17 cellular contexts compared by ENCODE assay signal in genomic region chr2:28643324-28643723, GRCh38.
DNase-seq lines count a peak whose midpoint lies in the region; ATAC-seq, FAIRE-seq and TF ChIP-seq lines count a peak whose summit lies in the region.
"Had no signal": no experiment of that assay in that cellular context is flagged by ENCODE, and none has a peak within 500 bp of the region (broad histone marks: within the 10 kb centered on the region; RNA-seq: fewer than 3 reads in every experiment).

No MANE protein-coding gene starts in this region.

- no peaks in the 10 kb centered on the region for H4K20me1 ChIP-seq in IMR-90 (ENCODE audit: insufficient read depth, low read length)

- no peak overlapping the region for H3K18ac ChIP-seq in IMR-90 (ENCODE audit: low read depth, low read length)

- no peak for FAIRE-seq in D721Med (lab: Jason Lieb, UNC)
- FAIRE-seq: G401.6, GM18507 had no signal

- no peak overlapping the region for H4K8ac ChIP-seq in IMR-90 (ENCODE audit: low read depth in 2 of 2, low read length in 2 of 2)

- CTCF ChIA-PET in IMR-90 (lab: Yijun Ruan, JAX): no interaction called here

- H3K4me1 Mint-ChIP-seq in brain: peaks cover 45% of the 10 kb centered on the region
- H3K4me1 Mint-ChIP-seq: central memory CD8-positive, alpha-beta T cell had no signal

- H2BK20ac ChIP-seq in IMR-90 (ENCODE audit: low read depth, low read length): no peak overlapping the region

- peak overlapping the region; percentile 17; the same call in 1 of the 2 replicates for H2AK5ac ChIP-seq in IMR-90 (ENCODE audit: low read depth, low read length)

- H3K27ac ChIP-seq in IMR-90 (ENCODE audit: insufficient read depth, low read length): no peak overlapping the region
- H3K27ac ChIP-seq in left lung: no peak overlapping the region
- H3K27ac ChIP-seq in stomach: peak overlapping the region in 4 of 5 donors; percentile 12 to 66 (median 60)
- H3K27ac ChIP-seq: C4-2B had no signal

- TF ChIP-seq CTCF in IMR-90 (conservative IDR thresholded peaks at IDR 0.05; ENCODE audit: low read depth, low read length) (no peak), brain (conservative IDR thresholded peaks at IDR 0.05) (no peak), left lung (IDR thresholded peaks at IDR 0.05) (no peak), stomach (IDR thresholded peaks at IDR 0.05) (no peak), D721Med (IDR thresholded peaks at IDR 0.05; ENCODE audit: insufficient read depth, missing control alignments) (no peak), GM20000 (IDR thresholded peaks at IDR 0.05; ENCODE audit: extremely low read depth, missing control alignments) (no peak)

- no peak for ATAC-seq in IMR-90 (ENCODE audit: low read depth)
- ATAC-seq in left lung: peak; percentile 12
- ATAC-seq: activated CD8-positive, alpha-beta T cell treated with anti-CD3 and anti-CD28 coated beads, Interleukin-2, amount 10 ng/mL, durations not matched to agents 7 days and 5 days; Panc1 had no signal

- no peaks in the 10 kb centered on the region for H3K79me1 ChIP-seq in IMR-90 (ENCODE audit: low read depth in 1 of 2, low read length in 2 of 2)

- no peak overlapping the region for H3K9ac ChIP-seq in IMR-90 (ENCODE audit: low read depth, low read length)

- intact Hi-C loops in IMR-90 (cut with micrococcal nuclease) (no loop called here), left lung (cut with DNase I) (no loop called here), stomach (cut with DNase I; ENCODE audit: low total_unique reads) (no loop called here)

- peaks cover 8% of the 10 kb centered on the region for H3K4me1 ChIP-seq in IMR-90 (ENCODE audit: control insufficient read depth, insufficient read depth, low read length)
- H3K4me1 ChIP-seq in left lung: peaks cover 0 to 6% of the 10 kb centered on the region in 2 donors
- peaks cover 21 to 51% (median 24%) of the 10 kb centered on the region in 4 donors for H3K4me1 ChIP-seq in stomach

- peak overlapping the region in 1 of 5 experiments; percentile 57 for H3K4me3 Mint-ChIP-seq in brain
- H3K4me3 Mint-ChIP-seq: activated CD8-positive, alpha-beta T cell treated with anti-CD3 and anti-CD28 coated beads, Interleukin-2, amount 10 ng/mL, durations not matched to agents 7 days and 5 days; activated naive CD4-positive, alpha-beta T cell treated with anti-CD3 and anti-CD28 coated beads for 36 hours; central memory CD8-positive, alpha-beta T cell had no signal

- no peaks in the 10 kb centered on the region for H3K9me3 Mint-ChIP-seq in brain
- H3K9me3 Mint-ChIP-seq: activated naive CD4-positive, alpha-beta T cell treated with anti-CD3 and anti-CD28 coated beads for 36 hours; central memory CD8-positive, alpha-beta T cell had no signal

- no peak overlapping the region; the same call in 2 of the 3 replicates for H2BK15ac ChIP-seq in IMR-90 (ENCODE audit: low read depth, low read length)

- peaks cover 3% of the 10 kb centered on the region; the same call in 1 of the 2 replicates for H3K9me1 ChIP-seq in IMR-90 (ENCODE audit: insufficient read depth, low read length)

- peaks cover 12% of the 10 kb centered on the region for H3K27me3 Mint-ChIP-seq in brain
- H3K27me3 Mint-ChIP-seq: central memory CD8-positive, alpha-beta T cell had no signal

- no peak for TF ChIP-seq EP300 in stomach (IDR thresholded peaks at IDR 0.05)

- DNase-seq in IMR-90 (no peak), left lung (no peak), stomach (peak; percentile 54), MG63 (no peak), D721Med (ENCODE audit: insufficient read length, low spot score) (no peak), GM20000 (ENCODE audit: low spot score) (no peak)
- no peak for DNase-seq in activated T-cell treated with anti-CD3 and anti-CD28 coated beads, Interleukin-2, amount 50 U/mL, for 1 hour
- DNase-seq: activated CD8-positive, alpha-beta T cell treated with anti-CD3 and anti-CD28 coated beads, Interleukin-2, amount 10 ng/mL, durations not matched to agents 7 days and 5 days; activated naive CD4-positive, alpha-beta T cell treated with anti-CD3 and anti-CD28 coated beads for 36 hours; midbrain; stimulated activated naive CD4-positive, alpha-beta T cell had no signal

- no peak overlapping the region for H3K14ac ChIP-seq in IMR-90 (replicated peaks; ENCODE audit: low read depth, low read length)

- H3K27ac Mint-ChIP-seq in brain: peak overlapping the region; percentile 41 to 94 (median 87)
- H3K27ac Mint-ChIP-seq: activated CD8-positive, alpha-beta T cell treated with anti-CD3 and anti-CD28 coated beads, Interleukin-2, amount 10 ng/mL, durations not matched to agents 7 days and 5 days; activated naive CD4-positive, alpha-beta T cell treated with anti-CD3 and anti-CD28 coated beads for 36 hours had no signal

- H4K91ac ChIP-seq in IMR-90 (ENCODE audit: insufficient read depth, low read depth, low read length): no peak overlapping the region

- POLR2A ChIA-PET in IMR-90 (lab: Charles Lee; ENCODE audit: unreplicated experiment): no interaction called here

- no peak overlapping the region for H2BK5ac ChIP-seq in IMR-90 (ENCODE audit: low read depth, low read length, poor library complexity, severe bottlenecking)

- no peaks in the 10 kb centered on the region for H3K27me3 ChIP-seq in IMR-90 (ENCODE audit: control insufficient read depth, insufficient read depth, low read length)
- H3K27me3 ChIP-seq in left lung: no peaks in the 10 kb centered on the region
- H3K27me3 ChIP-seq in stomach: no peaks in the 10 kb centered on the region
- H3K27me3 ChIP-seq in MG63: no peaks in the 10 kb centered on the region

- dilution Hi-C loops in IMR-90 (cut with HindIII; ENCODE audit: low sequenced_read_pairs, unreplicated experiment): no loop called here

- no peak for TF ChIP-seq RAD21 in IMR-90 (IDR thresholded peaks at IDR 0.05; ENCODE audit: low read length)

- no TSS peak for BruUV-seq in IMR-90 (replicated peaks; lab: Mats Ljungman, UMichigan)

- no peaks in the 10 kb centered on the region for H3K36me3 Mint-ChIP-seq in brain

- H4K5ac ChIP-seq in IMR-90 (ENCODE audit: low read depth, low read length): 0 out of 2 replicates have a peak overlapping the region, but pooled peaks have one; percentile 32

- no peak overlapping the region for H3K4me2 ChIP-seq in IMR-90 (ENCODE audit: low read depth, low read length)

- no CpG with 5 or more reads among the region's 6 CpGs for WGBS in IMR-90 (ENCODE audit: extremely low coverage in 2 of 2, insufficient read length in 1 of 2), 2 experiments
- WGBS in stomach, 5 donors: 65 to 78% (median 66%) methylated on average over 6 of the region's 6 CpGs

- no peak overlapping the region for H3K23ac ChIP-seq in IMR-90 (ENCODE audit: low read depth, low read length)

- no peak overlapping the region for H3K4me3 ChIP-seq in IMR-90 (ENCODE audit: insufficient read depth, low read depth, low read length)
- H3K4me3 ChIP-seq in left lung: no peak overlapping the region
- no peak overlapping the region for H3K4me3 ChIP-seq in stomach
- H3K4me3 ChIP-seq in MG63: no peak overlapping the region

- H2AK9ac ChIP-seq in IMR-90 (replicated peaks; ENCODE audit: low read depth, low read length, poor library complexity): no peak overlapping the region

- in situ Hi-C loops in IMR-90 (cut with MboI; ENCODE audit: low sequenced_read_pairs): no loop called here

- H3K56ac ChIP-seq in IMR-90 (ENCODE audit: extremely low read depth, insufficient read depth, low read length): no peak overlapping the region

- no peaks in the 10 kb centered on the region for H3K9me3 ChIP-seq in IMR-90 (ENCODE audit: control insufficient read depth, insufficient read depth, low read length)
- no peaks in the 10 kb centered on the region for H3K9me3 ChIP-seq in left lung
- H3K9me3 ChIP-seq in stomach: no peaks in the 10 kb centered on the region
- H3K9me3 ChIP-seq in MG63: no peaks in the 10 kb centered on the region

- no peak for TF ChIP-seq POLR2A in IMR-90 (IDR thresholded peaks at IDR 0.05; ENCODE audit: low read depth, low read length)
- TF ChIP-seq POLR2A in stomach (IDR thresholded peaks at IDR 0.05): no peak

- no peaks in the 10 kb centered on the region for H3K36me3 ChIP-seq in IMR-90 (ENCODE audit: control insufficient read depth, insufficient read depth, low read length)
- H3K36me3 ChIP-seq in left lung: no peaks in the 10 kb centered on the region
- no peaks in the 10 kb centered on the region for H3K36me3 ChIP-seq in stomach
- H3K36me3 ChIP-seq in MG63: no peaks in the 10 kb centered on the region

- no peak overlapping the region; the same call in 1 of the 2 replicates for H2BK120ac ChIP-seq in IMR-90 (ENCODE audit: low read depth, low read length)

- H2AFZ ChIP-seq in IMR-90 (replicated peaks; ENCODE audit: low read length, poor library complexity): no peak overlapping the region

- no peak overlapping the region for H3K4ac ChIP-seq in IMR-90 (ENCODE audit: low read depth, low read length)

TF ChIP-seq in IMR-90, 13 proteins besides CTCF, POLR2A, EP300 and RAD21:
- TF ChIP-seq BHLHE40 (IDR thresholded peaks at IDR 0.05; ENCODE audit: low read depth, low read length) (no peak), MXI1 (IDR thresholded peaks at IDR 0.05; ENCODE audit: borderline replicate concordance, low read depth, low read length) (no peak), CEBPB (IDR thresholded peaks at IDR 0.05; ENCODE audit: low read depth, low read length) (no peak), USF2 (IDR thresholded peaks at IDR 0.05; ENCODE audit: low read depth, low read length) (no peak), MAFK (IDR thresholded peaks at IDR 0.05; ENCODE audit: low read depth, low read length) (no peak), MAZ (IDR thresholded peaks at IDR 0.05; ENCODE audit: borderline replicate concordance, low read depth, low read length) (no peak), SMC3 (IDR thresholded peaks at IDR 0.05; ENCODE audit: low read depth, low read length) (no peak), NFE2L2 (IDR thresholded peaks at IDR 0.05; ENCODE audit: low read depth, low read length) (no peak)

Comparison
In these comparisons a context has a peak if more than half of its experiments do, and no peak if none do; other contexts are left out.
1. H3K27ac ChIP-seq: peak in stomach (4 of 5); none in IMR-90 (single experiment) and left lung (0 of 2).